In genomic region chr7:85133560-85133959, GRCh38 we compare ENCODE assay signal across 1 cellular context.
TF ChIP-seq lines count a peak whose summit lies in the region.

No MANE protein-coding gene starts in this region.

TF ChIP-seq in SK-N-SH treated with all-trans-retinoic acid at 6 μM for 48 hours, 23 proteins besides CTCF, POLR2A, EP300 and RAD21 (continued from another document):
- TF ChIP-seq CSRNP3 (CRISPR knock-in tag; IDR thresholded peaks at IDR 0.05) (no peak), ARNTL (CRISPR knock-in tag; IDR thresholded peaks at IDR 0.05; ENCODE audit: borderline replicate concordance, low read depth) (no peak; the same call in 1 of the 2 replicates), PATZ1 (CRISPR knock-in tag; IDR thresholded peaks at IDR 0.05; ENCODE audit: borderline replicate concordance) (no peak)
TF ChIP-seq in SK-N-SH treated with all-trans-retinoic acid at 6 μM for 48 hours: peak in this region for 4.
